ENCODE assay signal across 19 cellular contexts in genomic region chr14:81315344-81315743, GRCh38.
DNase-seq lines count a peak whose midpoint lies in the region; ATAC-seq, FAIRE-seq and TF ChIP-seq lines count a peak whose summit lies in the region.
"Had no signal": no experiment of that assay in that cellular context is flagged by ENCODE, and none has a peak within 500 bp of the region (broad histone marks: within the 10 kb centered on the region; RNA-seq: fewer than 3 reads in every experiment).

No MANE protein-coding gene starts in this region.

- H2AFZ ChIP-seq in astrocyte (ENCODE audit: low read depth, low read length): no peak overlapping the region

- H3K36me3 ChIP-seq in astrocyte (ENCODE audit: insufficient read depth, low read length) (no peaks in the 10 kb centered on the region), iPS-20b (ENCODE audit: insufficient read depth, low read depth, low read length) (no peaks in the 10 kb centered on the region), lower lobe of right lung (no peaks in the 10 kb centered on the region)
- H3K36me3 ChIP-seq: right lobe of liver, SJSA1, vagina had no signal

- peak overlapping the region; percentile 69 for H3K4me3 Mint-ChIP-seq in astrocyte (ENCODE audit: unreplicated experiment)
- H3K4me3 Mint-ChIP-seq: activated CD4-positive, alpha-beta memory T cell treated with anti-CD3 and anti-CD28 coated beads for 36 hours; CD14-positive monocyte had no signal

- H3K27me3 Mint-ChIP-seq in astrocyte (ENCODE audit: low read depth, unreplicated experiment): no peaks in the 10 kb centered on the region

- H3K4me1 ChIP-seq in astrocyte (ENCODE audit: insufficient read depth, low read length) (no peaks in the 10 kb centered on the region), iPS-20b (ENCODE audit: insufficient read depth, low read length) (peaks cover 59% of the 10 kb centered on the region), lower lobe of right lung (peaks cover 7% of the 10 kb centered on the region)
- H3K4me1 ChIP-seq: SJSA1 had no signal

- DNase-seq in NCI-H1105 treated with DMSO at 0.1 percent for 48 hours (lab: John Stamatoyannopoulos, UW): peak; percentile 73
- DNase-seq in astrocyte (ENCODE audit: low read depth): peak; percentile 19
- no peak for DNase-seq in sciatic nerve (ENCODE audit: low spot score)
- DNase-seq in COLO668 (lab: John Stamatoyannopoulos, UW; ENCODE audit: unreplicated experiment): no peak
- DNase-seq in lower lobe of right lung: no peak
- no peak for DNase-seq in AG20443 (ENCODE audit: low spot score)
- DNase-seq: activated CD4-positive, alpha-beta memory T cell treated with anti-CD3 and anti-CD28 coated beads for 36 hours; activated effector memory CD4-positive, alpha-beta T cell treated with anti-CD3 and anti-CD28 coated beads, Interleukin-2, amount 50 U/mL, for 16 hours; effector memory CD4-positive, alpha-beta T cell; foreskin fibroblast; kidney; right lobe of liver; stimulated activated CD4-positive, alpha-beta T cell treated with anti-CD3 and anti-CD28 coated beads, Interleukin-4, amount 100 ng/mL, for 1 hour had no signal

- ATAC-seq in sciatic nerve (peak; percentile 8), lower lobe of right lung (no peak)
- ATAC-seq: HepG2 had no signal

- H3K4me2 ChIP-seq in astrocyte (ENCODE audit: low read length): no peak overlapping the region

- H4K20me1 ChIP-seq in astrocyte (ENCODE audit: insufficient read depth, low read length): no peaks in the 10 kb centered on the region

- H3K27ac Mint-ChIP-seq in astrocyte (ENCODE audit: unreplicated experiment): peak overlapping the region; percentile 78
- H3K27ac Mint-ChIP-seq: activated CD4-positive, alpha-beta memory T cell treated with anti-CD3 and anti-CD28 coated beads for 36 hours; CD14-positive monocyte had no signal

- peaks cover 2% of the 10 kb centered on the region for H3K9me3 Mint-ChIP-seq in astrocyte (ENCODE audit: unreplicated experiment)
- H3K9me3 Mint-ChIP-seq: activated CD4-positive, alpha-beta memory T cell treated with anti-CD3 and anti-CD28 coated beads for 36 hours had no signal

- H3K4me1 Mint-ChIP-seq in astrocyte (ENCODE audit: low read depth, unreplicated experiment): peaks cover 43% of the 10 kb centered on the region

- no peaks in the 10 kb centered on the region for H3K9me3 ChIP-seq in astrocyte (ENCODE audit: insufficient read depth, low read depth, low read length)
- H3K9me3 ChIP-seq in iPS-20b (ENCODE audit: insufficient read depth, low read depth, low read length): no peaks in the 10 kb centered on the region
- H3K9me3 ChIP-seq in lower lobe of right lung: no peaks in the 10 kb centered on the region
- H3K9me3 ChIP-seq: right lobe of liver, SJSA1, vagina had no signal

- no peaks in the 10 kb centered on the region for H3K27me3 ChIP-seq in astrocyte (ENCODE audit: insufficient read depth, low read length)
- H3K27me3 ChIP-seq in iPS-20b (ENCODE audit: insufficient read depth, low read length): no peaks in the 10 kb centered on the region
- no peaks in the 10 kb centered on the region for H3K27me3 ChIP-seq in lower lobe of right lung (ENCODE audit: low read depth)
- H3K27me3 ChIP-seq: right lobe of liver, SJSA1, vagina had no signal

- FAIRE-seq in astrocyte (lab: Jason Lieb, UNC): no peak
- FAIRE-seq: GM12892, HepG2, kidney had no signal

- H3K9ac ChIP-seq in astrocyte (ENCODE audit: low read length) (no peak overlapping the region), iPS-20b (ENCODE audit: low read depth, low read length) (peak overlapping the region; percentile 78)

- H3K27ac ChIP-seq in astrocyte (ENCODE audit: low read depth, low read length) (no peak overlapping the region), iPS-20b (ENCODE audit: low read length) (peak overlapping the region; percentile 99), lower lobe of right lung (no peak overlapping the region)
- H3K27ac ChIP-seq: right lobe of liver, SJSA1, vagina had no signal

- intact Hi-C loops in sciatic nerve (cut with DNase I) (no loop called here), lower lobe of right lung (cut with DNase I) (no loop called here)

- TF ChIP-seq CTCF in astrocyte (IDR thresholded peaks at IDR 0.05; ENCODE audit: insufficient read depth, low read depth, low read length): no peak
- no peak for TF ChIP-seq CTCF in lower lobe of right lung (IDR thresholded peaks at IDR 0.05)

- H3K79me2 ChIP-seq in astrocyte (ENCODE audit: insufficient read depth, low read length): no peaks in the 10 kb centered on the region

- H3K36me3 Mint-ChIP-seq in astrocyte (ENCODE audit: low read depth, unreplicated experiment): peaks cover 2% of the 10 kb centered on the region
- H3K36me3 Mint-ChIP-seq: activated CD4-positive, alpha-beta memory T cell treated with anti-CD3 and anti-CD28 coated beads for 36 hours; CD14-positive monocyte had no signal

- H3K4me3 ChIP-seq in astrocyte (ENCODE audit: insufficient read depth, low read depth, low read length) (no peak overlapping the region), iPS-20b (ENCODE audit: low read length) (peak overlapping the region; percentile 52), lower lobe of right lung (no peak overlapping the region)
- H3K4me3 ChIP-seq: right lobe of liver, SJSA1, vagina had no signal

Comparison
In these comparisons a context has a peak if more than half of its experiments do, and no peak if none do; other contexts are left out.
1. DNase-seq: peak in NCI-H1105 treated with DMSO at 0.1 percent for 48 hours (single experiment) and astrocyte (single experiment); none in sciatic nerve (single experiment), COLO668 (single experiment), lower lobe of right lung (single experiment) and AG20443 (single experiment).